ENCODE assay signal across 2 cellular contexts in genomic region chr20:4749326-4749725, GRCh38.
TF ChIP-seq lines count a peak whose summit lies in the region.

No MANE protein-coding gene starts in this region.

TF ChIP-seq in GM23338, 12 proteins besides CTCF, POLR2A, EP300 and RAD21:
- TF ChIP-seq JUNB (IDR thresholded peaks at IDR 0.05; ENCODE audit: unreplicated experiment) (no peak), NANOG (IDR thresholded peaks at IDR 0.05; ENCODE audit: borderline replicate concordance) (no peak), REST (IDR thresholded peaks at IDR 0.05; ENCODE audit: unreplicated experiment) (no peak), ZNF331 (CRISPR knock-in tag; IDR thresholded peaks at IDR 0.05; ENCODE audit: low read depth) (no peak), ZNF114 (CRISPR knock-in tag; IDR thresholded peaks at IDR 0.05) (no peak), CREB1 (CRISPR knock-in tag; IDR thresholded peaks at IDR 0.05; ENCODE audit: low read depth) (no peak), EZH2phosphoT487 (IDR thresholded peaks at IDR 0.05; ENCODE audit: unreplicated experiment) (no peak), EZH2 (IDR thresholded peaks at IDR 0.05; ENCODE audit: low read depth, unreplicated experiment) (no peak), ZNF462 (CRISPR knock-in tag; IDR thresholded peaks at IDR 0.05) (no peak), ETS1 (IDR thresholded peaks at IDR 0.05) (no peak)

TF ChIP-seq in H1, 55 proteins besides CTCF, POLR2A, EP300 and RAD21:
- TF ChIP-seq EZH2 (IDR thresholded peaks at IDR 0.05; ENCODE audit: low read depth, low read length, severe bottlenecking) (no peak), CREB1 (IDR thresholded peaks at IDR 0.05) (no peak), SIX5 (IDR thresholded peaks at IDR 0.05; ENCODE audit: low read depth, low read length) (no peak), POU5F1 (IDR thresholded peaks at IDR 0.05; ENCODE audit: low read depth, low read length) (no peak), GTF2F1 (IDR thresholded peaks at IDR 0.05; ENCODE audit: borderline replicate concordance, low read depth, low read length) (no peak), BACH1 (IDR thresholded peaks at IDR 0.05; ENCODE audit: low read length) (no peak), SP4 (IDR thresholded peaks at IDR 0.05; ENCODE audit: low read length) (no peak)
